Comparison of ENCODE assay signal across 1 cellular context in the genomic region with DNA sequence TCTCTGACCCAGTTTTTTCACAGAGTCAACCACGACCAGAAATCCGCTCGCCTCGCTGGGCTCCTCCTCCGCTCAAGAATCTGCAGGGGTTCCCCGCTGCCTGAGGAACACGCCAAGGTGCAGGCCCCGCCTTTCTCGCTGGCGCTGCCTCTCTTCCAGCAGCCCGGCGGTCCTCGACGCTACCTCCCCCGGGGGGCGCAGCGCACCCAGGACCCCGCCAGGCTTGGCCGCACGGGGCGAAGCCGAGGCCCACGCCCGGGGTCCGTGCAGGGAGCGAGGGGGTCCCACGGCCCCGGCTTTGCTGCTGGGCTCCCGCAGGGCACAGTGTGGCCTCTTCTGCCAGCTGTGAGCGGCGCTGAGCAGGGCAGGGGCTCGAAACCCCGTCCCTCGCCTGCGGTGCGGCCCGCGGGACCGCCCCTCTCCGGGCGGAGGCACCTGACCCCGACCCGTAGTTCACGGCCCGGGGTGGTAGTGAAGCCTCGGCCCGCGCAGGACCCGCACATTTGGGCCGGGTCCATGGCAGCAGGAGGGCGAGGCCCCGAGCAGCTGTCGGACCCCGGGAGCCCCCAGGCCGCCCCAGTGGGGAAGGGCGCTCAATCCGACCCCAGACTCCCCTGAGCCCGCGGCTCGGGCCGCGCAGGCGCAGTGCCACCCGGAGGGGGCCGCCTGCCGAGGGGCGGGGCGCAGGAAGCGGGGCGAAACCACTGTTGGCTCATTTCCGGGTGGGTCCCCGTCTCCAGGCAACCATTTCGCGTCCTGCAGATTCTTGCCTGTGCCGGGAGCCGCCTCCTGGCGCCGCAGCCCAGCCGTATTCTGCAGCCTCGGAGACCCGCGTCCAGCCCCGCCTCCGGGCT.
TF ChIP-seq lines count a peak whose summit lies in the region.

No MANE protein-coding gene starts in this region.

TF ChIP-seq in HEK293, 187 proteins besides CTCF, POLR2A, EP300 and RAD21 (continued from another document):
- TF ChIP-seq ZNF76 (tag by site-specific recombination; IDR thresholded peaks at IDR 0.05; ENCODE audit: borderline replicate concordance, low read depth) (peak; percentile 54; the same call in 1 of the 2 replicates), ZNF488 (tag by site-specific recombination; IDR thresholded peaks at IDR 0.05) (no peak), ZNF223 (tag by site-specific recombination; IDR thresholded peaks at IDR 0.05) (no peak), ZNF561 (tag by site-specific recombination; IDR thresholded peaks at IDR 0.05; ENCODE audit: borderline replicate concordance) (peak; percentile 31; the same call in 1 of the 2 replicates), ZNF23 (tag by site-specific recombination; IDR thresholded peaks at IDR 0.05; ENCODE audit: borderline replicate concordance) (no peak), ZNF133 (tag by site-specific recombination; IDR thresholded peaks at IDR 0.05) (no peak), ZNF677 (tag by site-specific recombination; IDR thresholded peaks at IDR 0.05) (0 out of 2 replicates have a peak, but pooled peaks have one; percentile 14), ZNF140 (tag by site-specific recombination; IDR thresholded peaks at IDR 0.05) (no peak), KLF1 (tag by site-specific recombination; IDR thresholded peaks at IDR 0.05) (peak; percentile 44; the same call in 1 of the 2 replicates), ZFHX2 (tag by site-specific recombination; conservative IDR thresholded peaks at IDR 0.05) (peak; percentile 35; the same call in 1 of the 2 replicates), BCL11B (tag by site-specific recombination; IDR thresholded peaks at IDR 0.05; ENCODE audit: low read depth) (peak; percentile 88), GLIS2 (tag by site-specific recombination; IDR thresholded peaks at IDR 0.05) (peak; percentile 83), KLF9 (tag by site-specific recombination; IDR thresholded peaks at IDR 0.05; ENCODE audit: low read depth) (peak; percentile 73), ZBTB48 (tag by site-specific recombination; IDR thresholded peaks at IDR 0.05) (peak; percentile 56), ZNF221 (tag by site-specific recombination; IDR thresholded peaks at IDR 0.05; ENCODE audit: borderline replicate concordance) (no peak), SP2 (tag by site-specific recombination; IDR thresholded peaks at IDR 0.05) (peak; percentile 81), ZNF426 (tag by site-specific recombination; IDR thresholded peaks at IDR 0.05) (no peak), ZNF292 (tag by site-specific recombination; IDR thresholded peaks at IDR 0.05; ENCODE audit: borderline replicate concordance, low read depth) (no peak), YY2 (tag by site-specific recombination; IDR thresholded peaks at IDR 0.05) (no peak), ZNF423 (tag by site-specific recombination; IDR thresholded peaks at IDR 0.05) (peak; percentile 77), WT1 (tag by site-specific recombination; IDR thresholded peaks at IDR 0.05) (no peak), ZBTB17 (tag by site-specific recombination; IDR thresholded peaks at IDR 0.05) (no peak), ZNF10 (tag by site-specific recombination; IDR thresholded peaks at IDR 0.05) (no peak)
- TF ChIP-seq, protein P1, sequence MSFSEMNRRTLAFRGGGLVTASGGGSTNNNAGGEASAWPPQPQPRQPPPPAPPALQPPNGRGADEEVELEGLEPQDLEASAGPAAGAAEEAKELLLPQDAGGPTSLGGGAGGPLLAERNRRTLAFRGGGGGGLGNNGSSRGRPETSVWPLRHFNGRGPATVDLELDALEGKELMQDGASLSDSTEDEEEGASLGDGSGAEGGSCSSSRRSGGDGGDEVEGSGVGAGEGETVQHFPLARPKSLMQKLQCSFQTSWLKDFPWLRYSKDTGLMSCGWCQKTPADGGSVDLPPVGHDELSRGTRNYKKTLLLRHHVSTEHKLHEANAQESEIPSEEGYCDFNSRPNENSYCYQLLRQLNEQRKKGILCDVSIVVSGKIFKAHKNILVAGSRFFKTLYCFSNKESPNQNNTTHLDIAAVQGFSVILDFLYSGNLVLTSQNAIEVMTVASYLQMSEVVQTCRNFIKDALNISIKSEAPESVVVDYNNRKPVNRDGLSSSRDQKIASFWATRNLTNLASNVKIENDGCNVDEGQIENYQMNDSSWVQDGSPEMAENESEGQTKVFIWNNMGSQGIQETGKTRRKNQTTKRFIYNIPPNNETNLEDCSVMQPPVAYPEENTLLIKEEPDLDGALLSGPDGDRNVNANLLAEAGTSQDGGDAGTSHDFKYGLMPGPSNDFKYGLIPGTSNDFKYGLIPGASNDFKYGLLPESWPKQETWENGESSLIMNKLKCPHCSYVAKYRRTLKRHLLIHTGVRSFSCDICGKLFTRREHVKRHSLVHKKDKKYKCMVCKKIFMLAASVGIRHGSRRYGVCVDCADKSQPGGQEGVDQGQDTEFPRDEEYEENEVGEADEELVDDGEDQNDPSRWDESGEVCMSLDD (tag by site-specific recombination; IDR thresholded peaks at IDR 0.05), result peak; percentile 85
- TF ChIP-seq, protein P2, sequence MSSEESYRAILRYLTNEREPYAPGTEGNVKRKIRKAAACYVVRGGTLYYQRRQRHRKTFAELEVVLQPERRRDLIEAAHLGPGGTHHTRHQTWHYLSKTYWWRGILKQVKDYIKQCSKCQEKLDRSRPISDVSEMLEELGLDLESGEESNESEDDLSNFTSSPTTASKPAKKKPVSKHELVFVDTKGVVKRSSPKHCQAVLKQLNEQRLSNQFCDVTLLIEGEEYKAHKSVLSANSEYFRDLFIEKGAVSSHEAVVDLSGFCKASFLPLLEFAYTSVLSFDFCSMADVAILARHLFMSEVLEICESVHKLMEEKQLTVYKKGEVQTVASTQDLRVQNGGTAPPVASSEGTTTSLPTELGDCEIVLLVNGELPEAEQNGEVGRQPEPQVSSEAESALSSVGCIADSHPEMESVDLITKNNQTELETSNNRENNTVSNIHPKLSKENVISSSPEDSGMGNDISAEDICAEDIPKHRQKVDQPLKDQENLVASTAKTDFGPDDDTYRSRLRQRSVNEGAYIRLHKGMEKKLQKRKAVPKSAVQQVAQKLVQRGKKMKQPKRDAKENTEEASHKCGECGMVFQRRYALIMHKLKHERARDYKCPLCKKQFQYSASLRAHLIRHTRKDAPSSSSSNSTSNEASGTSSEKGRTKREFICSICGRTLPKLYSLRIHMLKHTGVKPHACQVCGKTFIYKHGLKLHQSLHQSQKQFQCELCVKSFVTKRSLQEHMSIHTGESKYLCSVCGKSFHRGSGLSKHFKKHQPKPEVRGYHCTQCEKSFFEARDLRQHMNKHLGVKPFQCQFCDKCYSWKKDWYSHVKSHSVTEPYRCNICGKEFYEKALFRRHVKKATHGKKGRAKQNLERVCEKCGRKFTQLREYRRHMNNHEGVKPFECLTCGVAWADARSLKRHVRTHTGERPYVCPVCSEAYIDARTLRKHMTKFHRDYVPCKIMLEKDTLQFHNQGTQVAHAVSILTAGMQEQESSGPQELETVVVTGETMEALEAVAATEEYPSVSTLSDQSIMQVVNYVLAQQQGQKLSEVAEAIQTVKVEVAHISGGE (tag by site-specific recombination; conservative IDR thresholded peaks at IDR 0.05; ENCODE audit: low read depth), result peak; percentile 67
- TF ChIP-seq, protein P3, sequence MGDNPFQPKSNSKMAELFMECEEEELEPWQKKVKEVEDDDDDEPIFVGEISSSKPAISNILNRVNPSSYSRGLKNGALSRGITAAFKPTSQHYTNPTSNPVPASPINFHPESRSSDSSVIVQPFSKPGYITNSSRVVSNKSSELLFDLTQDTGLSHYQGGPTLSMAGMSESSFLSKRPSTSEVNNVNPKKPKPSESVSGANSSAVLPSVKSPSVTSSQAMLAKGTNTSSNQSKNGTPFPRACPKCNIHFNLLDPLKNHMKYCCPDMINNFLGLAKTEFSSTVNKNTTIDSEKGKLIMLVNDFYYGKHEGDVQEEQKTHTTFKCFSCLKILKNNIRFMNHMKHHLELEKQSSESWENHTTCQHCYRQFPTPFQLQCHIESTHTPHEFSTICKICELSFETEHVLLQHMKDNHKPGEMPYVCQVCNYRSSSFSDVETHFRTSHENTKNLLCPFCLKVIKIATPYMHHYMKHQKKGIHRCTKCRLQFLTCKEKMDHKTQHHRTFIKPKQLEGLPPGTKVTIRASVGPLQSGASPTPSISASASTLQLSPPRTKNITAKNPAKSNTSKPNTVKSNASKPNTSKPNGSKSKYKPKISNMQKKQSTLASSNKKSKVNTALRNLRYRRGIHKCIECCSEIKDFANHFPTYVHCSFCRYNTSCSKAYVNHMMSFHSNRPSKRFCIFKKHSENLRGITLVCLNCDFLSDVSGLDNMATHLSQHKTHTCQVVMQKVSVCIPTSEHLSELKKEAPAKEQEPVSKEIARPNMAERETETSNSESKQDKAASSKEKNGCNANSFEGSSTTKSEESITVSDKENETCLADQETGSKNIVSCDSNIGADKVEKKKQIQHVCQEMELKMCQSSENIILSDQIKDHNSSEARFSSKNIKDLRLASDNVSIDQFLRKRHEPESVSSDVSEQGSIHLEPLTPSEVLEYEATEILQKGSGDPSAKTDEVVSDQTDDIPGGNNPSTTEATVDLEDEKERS (tag by site-specific recombination; IDR thresholded peaks at IDR 0.05), result no peak
- TF ChIP-seq, protein P4, sequence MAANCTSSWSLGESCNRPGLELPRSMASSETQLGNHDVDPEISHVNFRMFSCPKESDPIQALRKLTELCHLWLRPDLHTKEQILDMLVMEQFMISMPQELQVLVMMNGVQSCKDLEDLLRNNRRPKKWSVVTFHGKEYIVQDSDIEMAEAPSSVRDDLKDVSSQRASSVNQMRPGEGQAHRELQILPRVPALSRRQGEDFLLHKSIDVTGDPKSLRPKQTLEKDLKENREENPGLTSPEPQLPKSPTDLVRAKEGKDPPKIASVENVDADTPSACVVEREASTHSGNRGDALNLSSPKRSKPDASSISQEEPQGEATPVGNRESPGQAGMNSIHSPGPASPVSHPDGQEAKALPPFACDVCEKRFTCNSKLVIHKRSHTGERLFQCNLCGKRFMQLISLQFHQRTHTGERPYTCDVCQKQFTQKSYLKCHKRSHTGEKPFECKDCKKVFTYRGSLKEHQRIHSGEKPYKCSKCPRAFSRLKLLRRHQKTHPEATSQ (tag by site-specific recombination; IDR thresholded peaks at IDR 0.05), result peak; percentile 18; the same call in 1 of the 2 replicates
- TF ChIP-seq, protein P5, sequence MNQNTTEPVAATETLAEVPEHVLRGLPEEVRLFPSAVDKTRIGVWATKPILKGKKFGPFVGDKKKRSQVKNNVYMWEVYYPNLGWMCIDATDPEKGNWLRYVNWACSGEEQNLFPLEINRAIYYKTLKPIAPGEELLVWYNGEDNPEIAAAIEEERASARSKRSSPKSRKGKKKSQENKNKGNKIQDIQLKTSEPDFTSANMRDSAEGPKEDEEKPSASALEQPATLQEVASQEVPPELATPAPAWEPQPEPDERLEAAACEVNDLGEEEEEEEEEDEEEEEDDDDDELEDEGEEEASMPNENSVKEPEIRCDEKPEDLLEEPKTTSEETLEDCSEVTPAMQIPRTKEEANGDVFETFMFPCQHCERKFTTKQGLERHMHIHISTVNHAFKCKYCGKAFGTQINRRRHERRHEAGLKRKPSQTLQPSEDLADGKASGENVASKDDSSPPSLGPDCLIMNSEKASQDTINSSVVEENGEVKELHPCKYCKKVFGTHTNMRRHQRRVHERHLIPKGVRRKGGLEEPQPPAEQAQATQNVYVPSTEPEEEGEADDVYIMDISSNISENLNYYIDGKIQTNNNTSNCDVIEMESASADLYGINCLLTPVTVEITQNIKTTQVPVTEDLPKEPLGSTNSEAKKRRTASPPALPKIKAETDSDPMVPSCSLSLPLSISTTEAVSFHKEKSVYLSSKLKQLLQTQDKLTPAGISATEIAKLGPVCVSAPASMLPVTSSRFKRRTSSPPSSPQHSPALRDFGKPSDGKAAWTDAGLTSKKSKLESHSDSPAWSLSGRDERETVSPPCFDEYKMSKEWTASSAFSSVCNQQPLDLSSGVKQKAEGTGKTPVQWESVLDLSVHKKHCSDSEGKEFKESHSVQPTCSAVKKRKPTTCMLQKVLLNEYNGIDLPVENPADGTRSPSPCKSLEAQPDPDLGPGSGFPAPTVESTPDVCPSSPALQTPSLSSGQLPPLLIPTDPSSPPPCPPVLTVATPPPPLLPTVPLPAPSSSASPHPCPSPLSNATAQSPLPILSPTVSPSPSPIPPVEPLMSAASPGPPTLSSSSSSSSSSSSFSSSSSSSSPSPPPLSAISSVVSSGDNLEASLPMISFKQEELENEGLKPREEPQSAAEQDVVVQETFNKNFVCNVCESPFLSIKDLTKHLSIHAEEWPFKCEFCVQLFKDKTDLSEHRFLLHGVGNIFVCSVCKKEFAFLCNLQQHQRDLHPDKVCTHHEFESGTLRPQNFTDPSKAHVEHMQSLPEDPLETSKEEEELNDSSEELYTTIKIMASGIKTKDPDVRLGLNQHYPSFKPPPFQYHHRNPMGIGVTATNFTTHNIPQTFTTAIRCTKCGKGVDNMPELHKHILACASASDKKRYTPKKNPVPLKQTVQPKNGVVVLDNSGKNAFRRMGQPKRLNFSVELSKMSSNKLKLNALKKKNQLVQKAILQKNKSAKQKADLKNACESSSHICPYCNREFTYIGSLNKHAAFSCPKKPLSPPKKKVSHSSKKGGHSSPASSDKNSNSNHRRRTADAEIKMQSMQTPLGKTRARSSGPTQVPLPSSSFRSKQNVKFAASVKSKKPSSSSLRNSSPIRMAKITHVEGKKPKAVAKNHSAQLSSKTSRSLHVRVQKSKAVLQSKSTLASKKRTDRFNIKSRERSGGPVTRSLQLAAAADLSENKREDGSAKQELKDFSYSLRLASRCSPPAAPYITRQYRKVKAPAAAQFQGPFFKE (tag by site-specific recombination; IDR thresholded peaks at IDR 0.05; ENCODE audit: borderline replicate concordance), result peak; percentile 42; the same call in 1 of the 2 replicates
